ENCODE assay signal across 10 cellular contexts in the genomic region with DNA sequence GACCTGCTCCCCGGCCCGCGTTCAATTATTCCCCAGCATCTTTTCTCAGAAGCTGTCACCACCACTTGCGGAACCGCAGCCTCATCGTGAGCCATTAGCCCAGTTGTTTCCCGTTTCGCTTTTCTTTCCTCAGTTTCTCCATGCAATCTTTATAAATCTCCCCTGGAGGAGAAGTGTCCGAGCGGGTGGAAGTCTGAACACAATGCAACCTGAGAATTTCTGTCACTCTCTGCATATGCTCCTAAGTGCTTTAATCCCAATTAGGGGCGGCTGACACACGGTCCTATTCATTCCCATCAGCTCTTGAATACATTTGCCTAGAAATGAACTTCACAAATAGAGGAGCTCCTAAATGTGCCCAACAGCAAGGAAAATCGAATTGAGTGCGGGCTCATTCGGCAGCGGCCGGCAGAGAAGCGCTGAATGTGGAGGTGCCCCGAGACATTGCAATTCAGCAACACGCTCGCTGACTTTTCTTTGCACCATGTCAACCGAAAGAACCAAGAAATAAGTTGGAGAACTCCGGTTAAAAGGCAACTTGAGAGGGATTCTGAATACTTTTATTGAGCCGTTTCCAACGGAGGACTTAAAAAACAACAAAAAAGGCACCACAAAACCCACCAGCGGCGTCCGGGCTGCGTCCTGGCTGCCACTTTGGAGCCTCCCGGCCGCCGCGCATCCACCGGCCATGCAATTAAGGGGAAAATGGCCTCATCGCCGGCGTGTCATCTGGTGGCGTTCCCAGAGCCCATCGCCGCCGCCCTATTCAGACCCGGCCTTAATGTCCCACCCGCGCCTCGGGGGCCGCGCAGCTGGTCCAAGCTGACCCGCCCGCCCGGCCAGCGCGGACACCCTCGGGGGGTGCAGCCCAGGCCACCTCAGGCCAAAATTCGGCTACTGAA. TPM values are rescaled to one million over a fixed set of nuclear protein-coding genes. Genes with fewer than 3 reads are reported as not detected.
A peak's percentile ranks its signal among the peaks of the same experiment; 100 is the strongest.
DNase-seq lines count a peak whose midpoint lies in the region; ATAC-seq, FAIRE-seq and TF ChIP-seq lines count a peak whose summit lies in the region.
"Had no signal": no experiment of that assay in that cellular context is flagged by ENCODE, and none has a peak within 500 bp of the region (broad histone marks: within the 10 kb centered on the region; RNA-seq: fewer than 3 reads in every experiment).

No MANE protein-coding gene starts in this region.

- H3K79me2 ChIP-seq in Karpas-422 (ENCODE audit: low read length) = no peaks in the 10 kb centered on the region

- DNase-seq in H54 (ENCODE audit: insufficient read length, low spot score) (no peak), NCI-H446 (lab: John Stamatoyannopoulos, UW) (no peak), Karpas-422 (no peak), lower leg skin (ENCODE audit: low spot score in 2 of 2) (no peak)
- DNase-seq: caudate nucleus, small intestine had no signal

- no peak overlapping the region for H2AFZ ChIP-seq in Karpas-422 (ENCODE audit: low read length)

- no peak overlapping the region for H3K27ac ChIP-seq in duodenal mucosa (ENCODE audit: low read depth, low read length)
- H3K27ac ChIP-seq in rectal smooth muscle tissue (ENCODE audit: low read depth, low read length) = no peak overlapping the region
- no peak overlapping the region for H3K27ac ChIP-seq in Karpas-422 (ENCODE audit: low read length)

- no peak for FAIRE-seq in H54 (lab: Jason Lieb, UNC)
- FAIRE-seq: small intestine had no signal

- H3K27me3 ChIP-seq in duodenal mucosa (ENCODE audit: control insufficient read depth in 1 of 2, insufficient read depth in 2 of 2, low read length in 2 of 2) (peaks cover 85 to 87% of the 10 kb centered on the region in 2 donors), rectal smooth muscle tissue (ENCODE audit: control insufficient read depth, insufficient read depth, low read length) (peaks cover 42% of the 10 kb centered on the region), Karpas-422 (ENCODE audit: low read length) (no peaks in the 10 kb centered on the region)

- H3K4me3 ChIP-seq in GM12875 (ENCODE audit: low read depth, low read length) = peak overlapping the region; percentile 42
- H3K4me3 ChIP-seq in duodenal mucosa (ENCODE audit: low read depth in 1 of 2, low read length in 2 of 2) = peak overlapping the region; percentile 52 to 61
- H3K4me3 ChIP-seq in rectal smooth muscle tissue (ENCODE audit: low read length) = peak overlapping the region; percentile 53
- no peak overlapping the region for H3K4me3 ChIP-seq in Karpas-422 (ENCODE audit: low read length)
- no peak overlapping the region for H3K4me3 ChIP-seq in lower leg skin (ENCODE audit: low read depth, poor library complexity, severe bottlenecking)

- H3K36me3 ChIP-seq in duodenal mucosa (ENCODE audit: control insufficient read depth in 1 of 2, insufficient read depth in 2 of 2, low read length in 2 of 2) = no peaks in the 10 kb centered on the region
- H3K36me3 ChIP-seq in rectal smooth muscle tissue (ENCODE audit: control insufficient read depth, insufficient read depth, low read length) = no peaks in the 10 kb centered on the region
- H3K36me3 ChIP-seq in Karpas-422 (ENCODE audit: insufficient read depth, low read length) = no peaks in the 10 kb centered on the region

- TF ChIP-seq POLR2A in H54 (IDR thresholded peaks at IDR 0.05; ENCODE audit: low read depth, low read length) = no peak
- no peak for TF ChIP-seq POLR2A in lower leg skin (IDR thresholded peaks at IDR 0.05)

- TF ChIP-seq CTCF in GM12875 (IDR thresholded peaks at IDR 0.05; ENCODE audit: borderline replicate concordance, insufficient read depth, low read depth, low read length) = no peak
- TF ChIP-seq CTCF in lower leg skin (IDR thresholded peaks at IDR 0.05) = no peak

- H3K4me1 ChIP-seq in duodenal mucosa (ENCODE audit: control insufficient read depth in 1 of 2, insufficient read depth in 2 of 2, low read length in 2 of 2) (peaks cover 19 to 22% of the 10 kb centered on the region in 2 donors), rectal smooth muscle tissue (ENCODE audit: control insufficient read depth, insufficient read depth, low read length) (peaks cover 3% of the 10 kb centered on the region), Karpas-422 (ENCODE audit: low read length) (no peaks in the 10 kb centered on the region)

- intact Hi-C loops in lower leg skin (cut with DNase I; ENCODE audit: low total_unique reads) = no loop called here

- ATAC-seq in HG02870 (IDR thresholded peaks at IDR 0.05; ENCODE audit: unreplicated experiment) = peak; percentile 14

- H4K20me1 ChIP-seq in Karpas-422 (ENCODE audit: insufficient read depth, low read depth, low read length) = no peaks in the 10 kb centered on the region

- WGBS in lower leg skin, 2 donors = 9 to 10% methylated on average over 50 of the region's 54 CpGs

- H3K9ac ChIP-seq in duodenal mucosa (ENCODE audit: low read depth in 1 of 2, low read length in 2 of 2) = no peak overlapping the region
- H3K9ac ChIP-seq in rectal smooth muscle tissue (ENCODE audit: low read length) = no peak overlapping the region
- no peak overlapping the region for H3K9ac ChIP-seq in Karpas-422 (ENCODE audit: low read length)

- H3K4me2 ChIP-seq in Karpas-422 (ENCODE audit: low read depth, low read length, poor library complexity, severe bottlenecking) = no peak overlapping the region

- H3K9me3 ChIP-seq in duodenal mucosa (ENCODE audit: control insufficient read depth in 1 of 2, low read length in 2 of 2) = no peaks in the 10 kb centered on the region
- no peaks in the 10 kb centered on the region for H3K9me3 ChIP-seq in Karpas-422 (ENCODE audit: low read length)

- H3K9me2 ChIP-seq in Karpas-422 (replicated peaks; ENCODE audit: insufficient read depth, low read length) = no peaks in the 10 kb centered on the region

RNA-seq across cellular contexts. Expression of gene PRDM13, which starts 3.9 kb away (rescaled TPM):
- not detected in 2 replicates for total RNA-seq in Karpas-422 (2014; rRNA removed; shearing (Covaris generic); ENCODE audit: low replicate concordance)
- under 1 TPM in 1 of 4 donors, not detected in 3; 0.10 TPM for total RNA-seq in lower leg skin

RNA-seq across cellular contexts. Expression of gene CCNC, which starts 34.3 kb away (rescaled TPM):
- 65.0 and 104 TPM in 2 replicates for total RNA-seq in Karpas-422 (2014; rRNA removed; shearing (Covaris generic); ENCODE audit: low replicate concordance)
- 10 to 100 TPM; 25.3 to 62.9 (median 46.7) TPM for total RNA-seq in lower leg skin

Comparison
In these comparisons a context has a peak if more than half of its experiments do, and no peak if none do; other contexts are left out.
1. H3K4me3 ChIP-seq: peak in GM12875 (single experiment), duodenal mucosa (2 of 2) and rectal smooth muscle tissue (single experiment); none in Karpas-422 (single experiment) and lower leg skin (single experiment).